15 cellular contexts compared by ENCODE assay signal in the genomic region with DNA sequence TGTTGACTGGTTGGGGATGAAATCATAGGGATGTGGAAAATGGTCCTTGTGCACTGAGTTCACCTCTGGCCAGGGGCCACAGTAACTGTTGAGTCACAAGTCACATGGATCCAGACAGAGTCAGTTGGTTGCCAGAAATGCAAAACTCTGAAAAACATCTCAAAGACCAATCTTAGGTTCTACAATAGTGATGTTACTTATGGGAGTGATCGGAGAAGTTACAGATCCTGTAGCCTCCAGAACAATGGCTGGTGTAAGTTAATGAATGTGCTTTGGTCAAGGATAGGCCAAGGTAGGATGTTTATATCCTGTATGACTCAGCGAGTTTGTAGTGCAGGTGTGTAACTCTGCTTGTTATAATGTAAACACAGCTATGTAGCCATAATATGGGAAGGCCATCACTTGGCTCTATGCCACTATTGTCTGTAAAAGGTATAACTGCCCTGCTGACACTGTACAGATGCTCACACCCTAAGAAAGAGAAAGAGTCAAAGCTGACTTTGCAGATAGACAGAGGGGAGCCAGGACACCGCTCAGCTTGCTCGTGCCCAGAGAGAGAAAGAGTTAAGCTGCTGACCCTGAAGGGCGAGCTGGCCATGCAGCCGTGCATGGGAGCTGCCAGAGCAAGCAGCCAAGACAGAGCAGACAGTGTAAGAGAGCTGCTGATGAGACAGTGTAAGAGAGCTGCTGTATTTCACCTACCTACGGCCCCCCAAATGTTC. TPM values are rescaled to one million over a fixed set of nuclear protein-coding genes. Genes with fewer than 3 reads are reported as not detected.
DNase-seq lines count a peak whose midpoint lies in the region; ATAC-seq and TF ChIP-seq lines count a peak whose summit lies in the region.
"Had no signal": no experiment of that assay in that cellular context is flagged by ENCODE, and none has a peak within 500 bp of the region (broad histone marks: within the 10 kb centered on the region; RNA-seq: fewer than 3 reads in every experiment).

No MANE protein-coding gene starts in this region.

- intact Hi-C loops in body of pancreas (cut with DNase I) (no loop called here), left lung (cut with DNase I) (no loop called here)

- H3K9me3 ChIP-seq in body of pancreas (no peaks in the 10 kb centered on the region), left lung (no peaks in the 10 kb centered on the region)
- H3K9me3 ChIP-seq: testis had no signal

- TF ChIP-seq CTCF in body of pancreas (IDR thresholded peaks at IDR 0.05) = no peak
- no peak for TF ChIP-seq CTCF in left lung (IDR thresholded peaks at IDR 0.05)

- no peak for ATAC-seq in body of pancreas
- ATAC-seq in left lung = peak; percentile 26

- H3K27ac ChIP-seq in body of pancreas (peak overlapping the region in 1 of 4 donors; percentile 17), left lung (no peak overlapping the region)
- H3K27ac ChIP-seq: testis had no signal

- 59 to 67% methylated on average over 7 of the region's 7 CpGs for WGBS in body of pancreas, 2 donors

- no peaks in the 10 kb centered on the region for H3K36me3 ChIP-seq in body of pancreas (replicated peaks in 1 of 2; ENCODE audit: insufficient read depth in 1 of 2, low read depth in 2 of 2)
- no peaks in the 10 kb centered on the region for H3K36me3 ChIP-seq in left lung

- H3K4me1 ChIP-seq in body of pancreas = peaks cover 28% of the 10 kb centered on the region
- no peaks in the 10 kb centered on the region for H3K4me1 ChIP-seq in left lung
- H3K4me1 ChIP-seq: testis had no signal

- TF ChIP-seq POLR2A in body of pancreas (IDR thresholded peaks at IDR 0.05) = no peak

- H3K4me3 ChIP-seq in body of pancreas (no peak overlapping the region), left lung (no peak overlapping the region)
- H3K4me3 ChIP-seq: testis had no signal

- no peaks in the 10 kb centered on the region for H3K27me3 ChIP-seq in body of pancreas
- no peaks in the 10 kb centered on the region for H3K27me3 ChIP-seq in left lung
- H3K27me3 ChIP-seq: testis had no signal

- DNase-seq in COLO668 (lab: John Stamatoyannopoulos, UW; ENCODE audit: unreplicated experiment) = peak; percentile 55
- DNase-seq in LHCN-M2 (ENCODE audit: low read depth) = peak; percentile 49
- peak in 3 of 4 donors; percentile 34 to 63 (median 38) for DNase-seq in body of pancreas
- DNase-seq in left lung = no peak
- DNase-seq in NOMO-1 treated with dmso at 0.1 percent for 144 hours (lab: John Stamatoyannopoulos, UW; ENCODE audit: unreplicated experiment) = no peak
- no peak for DNase-seq in MV-4-11 (lab: John Stamatoyannopoulos, UW)
- no peak for DNase-seq in GM19240 (ENCODE audit: insufficient read length, low spot score)
- no peak for DNase-seq in cerebellum (ENCODE audit: low spot score)
- DNase-seq: CD8-positive, alpha-beta memory T cell; H9; hypothalamus; NCI-H2171 treated with DMSO at 0.1 percent for 48 hours; testis had no signal

RNA-seq across cellular contexts. Expression of a gene that starts 27.1 kb away (rescaled TPM):
- not detected in 2 replicates for total RNA-seq in LHCN-M2 (2014; rRNA removed)
- polyA plus RNA-seq in LHCN-M2 (2012) = 0.04 TPM
- total RNA-seq in body of pancreas = 1 to 10 TPM in 1 of 2 donors, under 1 TPM in 1; 0.33 to 3.4 TPM
- total RNA-seq in left lung = 10 to 100 TPM; 12.5 to 19.5 TPM
- total RNA-seq in cerebellum = not detected
- total RNA-seq: cardiac septum; CD8-positive, alpha-beta memory T cell; H9; neural crest cell; testis had no signal
- polyA plus RNA-seq: CD8-positive, alpha-beta memory T cell had no signal

Comparison
In these comparisons a context has a peak if more than half of its experiments do, and no peak if none do; other contexts are left out.
1. DNase-seq: peak in COLO668 (single experiment), LHCN-M2 (single experiment) and body of pancreas (3 of 4); none in left lung (0 of 2), NOMO-1 treated with dmso at 0.1 percent for 144 hours (single experiment), MV-4-11 (single experiment), GM19240 (single experiment) and cerebellum (single experiment).